Comparison of ENCODE assay signal across 9 cellular contexts in the genomic region with DNA sequence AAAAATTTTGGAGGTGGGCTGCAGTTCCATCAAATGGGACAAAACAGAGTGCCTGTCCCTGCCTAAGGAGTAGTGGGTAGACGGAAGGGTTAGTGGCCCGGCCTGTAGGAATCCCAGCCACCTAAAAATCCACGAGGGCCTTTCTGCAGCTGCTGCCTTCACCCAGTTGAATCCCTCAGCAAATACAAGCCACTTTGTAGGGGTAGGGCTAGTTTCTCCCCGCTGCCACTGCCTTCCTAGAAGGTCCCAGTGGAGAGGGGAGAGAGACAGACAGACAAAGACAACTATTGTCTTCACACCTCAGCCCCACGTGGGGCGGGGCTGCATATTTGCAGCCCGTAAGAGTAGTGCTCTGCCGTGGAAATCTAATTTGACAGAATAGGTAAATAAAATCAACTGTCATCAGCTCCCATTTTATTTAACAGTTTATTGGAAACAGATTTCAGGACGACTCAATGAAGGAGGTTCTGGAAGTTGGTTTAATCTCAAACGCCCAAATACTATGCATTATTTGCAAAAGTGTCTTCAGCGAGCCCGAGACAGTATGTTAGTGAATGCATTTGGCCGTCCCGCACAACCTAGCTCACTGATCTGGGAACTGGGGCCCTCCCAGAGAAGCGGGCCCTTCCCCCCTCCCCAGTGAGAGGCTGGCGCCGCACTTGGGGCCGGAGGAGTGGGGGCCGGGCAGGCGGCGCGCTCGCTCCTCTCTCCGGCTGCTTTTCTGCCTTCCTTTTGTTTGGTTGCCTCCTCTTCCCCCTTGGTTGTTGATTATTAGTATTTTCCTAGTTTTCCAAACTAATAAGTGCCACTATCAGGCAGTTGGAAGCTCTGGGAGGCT.
DNase-seq lines count a peak whose midpoint lies in the region; ATAC-seq and TF ChIP-seq lines count a peak whose summit lies in the region.
"Had no signal": no experiment of that assay in that cellular context is flagged by ENCODE, and none has a peak within 500 bp of the region (broad histone marks: within the 10 kb centered on the region; RNA-seq: fewer than 3 reads in every experiment).

No MANE protein-coding gene starts in this region.

- H3K27ac Mint-ChIP-seq in IgD-negative memory B cell, result no peak overlapping the region

- no peaks in the 10 kb centered on the region for H3K9me3 Mint-ChIP-seq in IgD-negative memory B cell

- peak overlapping the region; percentile 56 to 94 (median 88) for H3K4me3 Mint-ChIP-seq in IgD-negative memory B cell

- H3K4me1 ChIP-seq in right lobe of liver (no peaks in the 10 kb centered on the region), stomach (peaks cover 6 to 18% (median 13%) of the 10 kb centered on the region in 4 donors)

- H3K4me1 Mint-ChIP-seq in IgD-negative memory B cell, result peaks cover 5 to 8% (median 5%) of the 10 kb centered on the region in 3 donors

- H3K27ac ChIP-seq in cingulate gyrus (ENCODE audit: low read depth, low read length), result peak overlapping the region; percentile 58
- H3K27ac ChIP-seq in right lobe of liver, result no peak overlapping the region
- H3K27ac ChIP-seq in stomach, result peak overlapping the region in 1 of 5 donors; percentile 54

- ATAC-seq in right lobe of liver (peak; percentile 37 to 59 (median 50)), HG03469 (IDR thresholded peaks at IDR 0.05; ENCODE audit: unreplicated experiment) (no peak), HG03378 (IDR thresholded peaks at IDR 0.05; ENCODE audit: unreplicated experiment) (no peak)

- no peaks in the 10 kb centered on the region for H3K36me3 Mint-ChIP-seq in IgD-negative memory B cell

- H3K36me3 ChIP-seq in right lobe of liver, result no peaks in the 10 kb centered on the region
- H3K36me3 ChIP-seq in stomach, result no peaks in the 10 kb centered on the region

- H3K9me3 ChIP-seq in right lobe of liver (no peaks in the 10 kb centered on the region), stomach (no peaks in the 10 kb centered on the region)

- TF ChIP-seq POLR2A in right lobe of liver (IDR thresholded peaks at IDR 0.05), result no peak
- no peak for TF ChIP-seq POLR2A in stomach (IDR thresholded peaks at IDR 0.05)

- H3K4me3 ChIP-seq in right lobe of liver (peak overlapping the region; percentile 29 to 51 (median 38)), stomach (peak overlapping the region; percentile 46 to 57 (median 52))

- H3K27me3 ChIP-seq in right lobe of liver, result no peaks in the 10 kb centered on the region
- H3K27me3 ChIP-seq in stomach, result peaks cover 0 to 57% (median 18%) of the 10 kb centered on the region in 3 donors

- TF ChIP-seq EP300 in stomach (IDR thresholded peaks at IDR 0.05), result no peak

- H3K27me3 Mint-ChIP-seq in IgD-negative memory B cell, result peaks cover 22% of the 10 kb centered on the region

- WGBS in right lobe of liver (ENCODE audit: insufficient coverage, low coverage, low lambda C conversion rate, missing lambda C conversion rate), result 60% methylated on average over 8 of the region's 24 CpGs
- 21 to 33% (median 27%) methylated on average over 23 to 24 of the region's 24 CpGs for WGBS in stomach, 5 donors

- no peak for TF ChIP-seq CTCF in right lobe of liver (IDR thresholded peaks at IDR 0.05)
- no peak for TF ChIP-seq CTCF in stomach (IDR thresholded peaks at IDR 0.05)

- DNase-seq in right lobe of liver (no peak), stomach (no peak), NCI-H446 treated with DMSO at 0.1 percent for 48 hours (lab: John Stamatoyannopoulos, UW) (no peak)
- no peak for DNase-seq in activated CD8-positive, alpha-beta memory T cell treated with anti-CD3 and anti-CD28 coated beads, Interleukin-2, amount 50 U/mL, for 48 hours
- DNase-seq: NCI-H2029 treated with DMSO at 0.1 percent for 48 hours had no signal

- intact Hi-C loops in right lobe of liver (cut with DNase I), result no loop called here
- intact Hi-C loops in stomach (cut with DNase I; ENCODE audit: low total_unique reads), result no loop called here

Comparison
In these comparisons a context has a peak if more than half of its experiments do, and no peak if none do; other contexts are left out.
1. ATAC-seq: peak in right lobe of liver (4 of 4); none in HG03469 (single experiment) and HG03378 (single experiment).